22 cellular contexts compared by ENCODE assay signal in genomic region chr16:85052536-85052935, GRCh38. TPM values are rescaled to one million over a fixed set of nuclear protein-coding genes. Genes with fewer than 3 reads are reported as not detected.
"Had no signal": no experiment of that assay in that cellular context is flagged by ENCODE, and none has a peak within 500 bp of the region (broad histone marks: within the 10 kb centered on the region; RNA-seq: fewer than 3 reads in every experiment).

No MANE protein-coding gene starts in this region.

- H3K27me3 ChIP-seq: spleen, upper lobe of right lung had no signal

- H3K4me3 ChIP-seq: psoas muscle, spleen, thoracic aorta, upper lobe of right lung had no signal

- DNase-seq: activated B cell treated with CpG ODN at 0.5 μM for 24 hours; activated CD4-positive, alpha-beta memory T cell treated with anti-CD3 and anti-CD28 coated beads, Interleukin-2, amount 10 ng/mL, durations not matched to agents 7 days and 5 days; activated CD4-positive, alpha-beta T cell treated with anti-CD3 and anti-CD28 coated beads for 48 hours; activated CD8-positive, alpha-beta memory T cell treated with anti-CD3 and anti-CD28 coated beads, Interleukin-2, amount 10 ng/mL, durations not matched to agents 7 days and 5 days; amniotic stem cell; cortex of kidney; hypothalamus; midbrain; spleen; stimulated activated naive B cell treated with anti-CD40 and anti-IgM and Interleukin-4, amounts not matched to agents 10 μg/mL and 1 μg/mL and 100 μg/mL, for 72 hours; T-cell; T-helper 9 cell; upper lobe of right lung had no signal

- H3K36me3 ChIP-seq: thoracic aorta, upper lobe of right lung had no signal

- ATAC-seq: activated CD8-positive, alpha-beta memory T cell treated with anti-CD3 and anti-CD28 coated beads, Interleukin-2, amount 10 ng/mL, durations not matched to agents 7 days and 5 days; esophagus mucosa; psoas muscle; sciatic nerve; SK-N-SH treated with all-trans-retinoic acid at 6 μM for 48 hours; stimulated activated naive B cell treated with anti-CD40 and anti-IgM and Interleukin-4, amounts not matched to agents 10 μg/mL and 1 μg/mL and 100 μg/mL, for 72 hours; T-cell; upper lobe of right lung had no signal

- H3K27ac ChIP-seq: psoas muscle, thoracic aorta, upper lobe of right lung had no signal

- H3K9me3 ChIP-seq: psoas muscle, spleen, thoracic aorta, upper lobe of right lung had no signal

RNA-seq across cellular contexts. Expression of gene CIBAR2, which starts 59.7 kb away (rescaled TPM):
- total RNA-seq: activated B cell treated with CpG ODN at 0.5 μM for 24 hours; activated CD4-positive, alpha-beta memory T cell treated with anti-CD3 and anti-CD28 coated beads, Interleukin-2, amount 10 ng/mL, durations not matched to agents 7 days and 5 days; activated CD8-positive, alpha-beta memory T cell treated with anti-CD3 and anti-CD28 coated beads, Interleukin-2, amount 10 ng/mL, durations not matched to agents 7 days and 5 days; esophagus mucosa; fibroblast of villous mesenchyme; lung microvascular endothelial cell; sciatic nerve; T-cell; thoracic aorta; upper lobe of right lung had no signal
- polyA plus RNA-seq: keratinocyte, neural cell, psoas muscle had no signal
